8 cellular contexts compared by ENCODE assay signal in genomic region chr4:154230723-154231122, GRCh38.
"Had no signal": no experiment of that assay in that cellular context is flagged by ENCODE, and none has a peak within 500 bp of the region (broad histone marks: within the 10 kb centered on the region; RNA-seq: fewer than 3 reads in every experiment).

No MANE protein-coding gene starts in this region.

- H3K4me3 ChIP-seq: GM12878 had no signal

- FAIRE-seq: G401.6, GM12878, GM12891, GM12892, GM18507, GM19239 had no signal

- DNase-seq: GDM1, GF-D8 had no signal
